Comparison of ENCODE assay signal across 13 cellular contexts in the genomic region with DNA sequence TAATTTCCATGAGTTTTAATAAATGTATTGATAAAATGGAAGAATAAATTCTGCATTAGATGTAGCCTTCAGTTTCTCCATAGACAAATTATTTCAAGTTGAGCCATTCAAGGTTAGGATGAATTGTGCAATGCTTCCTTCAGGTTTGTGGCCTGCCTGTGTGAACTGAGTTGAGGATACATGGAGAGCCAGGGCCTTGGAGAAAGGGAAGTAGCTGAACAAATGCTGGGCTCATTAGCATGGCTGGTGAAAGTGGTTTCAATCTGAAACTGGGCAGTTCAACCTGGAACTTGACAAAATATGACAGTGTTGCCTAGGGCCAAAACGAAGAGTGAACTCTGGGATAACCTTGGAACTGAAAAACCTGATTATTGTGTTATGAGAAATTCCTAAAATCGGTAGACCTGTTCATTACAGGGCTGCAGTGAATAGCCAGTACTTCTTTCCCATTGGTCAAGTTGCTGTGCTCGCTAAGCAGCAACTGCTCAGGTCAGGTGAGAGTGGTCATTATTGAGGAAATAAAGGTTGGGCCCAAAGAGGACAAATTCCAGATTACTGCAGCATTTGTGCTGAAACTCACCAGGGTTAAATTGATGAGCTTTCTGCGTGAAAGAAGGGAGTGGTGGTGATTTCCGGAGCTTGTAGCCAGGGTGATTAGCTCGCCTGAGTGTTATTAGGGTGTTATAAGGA. TPM values are rescaled to one million over a fixed set of nuclear protein-coding genes. Genes with fewer than 3 reads are reported as not detected.
DNase-seq lines count a peak whose midpoint lies in the region; ATAC-seq and TF ChIP-seq lines count a peak whose summit lies in the region.
"Had no signal": no experiment of that assay in that cellular context is flagged by ENCODE, and none has a peak within 500 bp of the region (broad histone marks: within the 10 kb centered on the region; RNA-seq: fewer than 3 reads in every experiment).

No MANE protein-coding gene starts in this region.

- peak overlapping the region in 48 of 59 donors; percentile 1 to 96 (median 63) for H3K27ac ChIP-seq in dorsolateral prefrontal cortex
- no peak overlapping the region for H3K27ac ChIP-seq in neural progenitor cell

- H3K9me3 ChIP-seq in neural progenitor cell (ENCODE audit: low read depth): no peaks in the 10 kb centered on the region

- no peak overlapping the region for H3K9ac ChIP-seq in neural progenitor cell

- H3K4me3 ChIP-seq in dorsolateral prefrontal cortex (peak overlapping the region in 5 of 59 donors; percentile 3 to 30 (median 8)), neural progenitor cell (no peak overlapping the region)

- peak; percentile 33 for DNase-seq in DMS153 treated with DMSO at 0.1 percent for 48 hours (lab: John Stamatoyannopoulos, UW; ENCODE audit: unreplicated experiment)
- peak; percentile 42 to 72 for DNase-seq in NOMO-1 (lab: John Stamatoyannopoulos, UW; ENCODE audit: unreplicated experiment in 2 of 2)
- no peak for DNase-seq in dorsolateral prefrontal cortex
- DNase-seq in neural progenitor cell (ENCODE audit: low spot score): no peak
- DNase-seq in activated CD4-positive, CD25-positive, alpha-beta regulatory T cell treated with anti-CD3 and anti-CD28 coated beads, Interleukin-2, amount 50 U/mL, for 72 hours: no peak
- no peak for DNase-seq in activated CD4-positive, alpha-beta T cell treated with anti-CD3 and anti-CD28 coated beads, Interleukin-2, amount 10 ng/mL, durations not matched to agents 7 days and 5 days
- DNase-seq: activated CD4-positive, alpha-beta memory T cell treated with anti-CD3 and anti-CD28 coated beads for 36 hours; activated naive CD4-positive, alpha-beta T cell treated with anti-CD3 and anti-CD28 coated beads for 36 hours; foreskin fibroblast; T-helper 17 cell had no signal

- peaks cover 4% of the 10 kb centered on the region for H3K27me3 Mint-ChIP-seq in neural progenitor cell (ENCODE audit: insufficient read depth, low read depth)
- H3K27me3 Mint-ChIP-seq in activated CD4-positive, alpha-beta T cell treated with anti-CD3 and anti-CD28 coated beads, Interleukin-2, amount 10 ng/mL, durations not matched to agents 7 days and 5 days: no peaks in the 10 kb centered on the region
- H3K27me3 Mint-ChIP-seq: activated CD4-positive, alpha-beta memory T cell treated with anti-CD3 and anti-CD28 coated beads for 36 hours; natural killer cell treated with Interleukin-12 subunit alpha and Interleukin-12 subunit beta and Interleukin-15 and Interleukin-18, amount 100 ng/mL, for 72 hours; T-helper 17 cell had no signal

- CTCF ChIA-PET in activated CD4-positive, alpha-beta T cell treated with anti-CD3 and anti-CD28 coated beads, Interleukin-2, amount 10 ng/mL, durations not matched to agents 7 days and 5 days (lab: Charles Lee): interaction anchor here (2.5 kb wide), 1 partner anchor 12 kb away, joined by 9 read pairs; a partner anchor contains a TSS

- H2AFZ ChIP-seq in neural progenitor cell (replicated peaks): peak overlapping the region; percentile 27

- H3K27ac Mint-ChIP-seq in neural progenitor cell: peak overlapping the region; percentile 35
- no peak overlapping the region for H3K27ac Mint-ChIP-seq in activated CD4-positive, alpha-beta T cell treated with anti-CD3 and anti-CD28 coated beads, Interleukin-2, amount 10 ng/mL, durations not matched to agents 7 days and 5 days
- H3K27ac Mint-ChIP-seq: activated CD4-positive, alpha-beta memory T cell treated with anti-CD3 and anti-CD28 coated beads for 36 hours; activated naive CD4-positive, alpha-beta T cell treated with anti-CD3 and anti-CD28 coated beads for 36 hours; natural killer cell treated with Interleukin-12 subunit alpha and Interleukin-12 subunit beta and Interleukin-15 and Interleukin-18, amount 100 ng/mL, for 72 hours; T-helper 17 cell had no signal

- no peaks in the 10 kb centered on the region for H3F3A ChIP-seq in neural progenitor cell (ENCODE audit: low read depth)

- H3K79me2 ChIP-seq in neural progenitor cell (ENCODE audit: low read depth): no peaks in the 10 kb centered on the region

- intact Hi-C loops in dorsolateral prefrontal cortex (cut with DNase I): no loop called here

- POLR2A ChIA-PET in activated CD4-positive, alpha-beta T cell treated with anti-CD3 and anti-CD28 coated beads, Interleukin-2, amount 10 ng/mL, durations not matched to agents 7 days and 5 days (lab: Charles Lee): no interaction called here

- peaks cover 7% of the 10 kb centered on the region for H3K4me1 Mint-ChIP-seq in neural progenitor cell
- H3K4me1 Mint-ChIP-seq in activated CD4-positive, alpha-beta T cell treated with anti-CD3 and anti-CD28 coated beads, Interleukin-2, amount 10 ng/mL, durations not matched to agents 7 days and 5 days: peaks cover 18% of the 10 kb centered on the region

- ATAC-seq in HG03571 (IDR thresholded peaks at IDR 0.05; ENCODE audit: unreplicated experiment) (no peak), GM21381 (IDR thresholded peaks at IDR 0.05; ENCODE audit: unreplicated experiment) (no peak)
- ATAC-seq: natural killer cell treated with Interleukin-12 subunit alpha and Interleukin-12 subunit beta and Interleukin-15 and Interleukin-18, amount 100 ng/mL, for 72 hours; T-helper 17 cell had no signal

- no peaks in the 10 kb centered on the region for H3K27me3 ChIP-seq in dorsolateral prefrontal cortex
- no peaks in the 10 kb centered on the region for H3K27me3 ChIP-seq in neural progenitor cell

- TF ChIP-seq CTCF in dorsolateral prefrontal cortex (IDR thresholded peaks at IDR 0.05 in 54 of 56, conservative IDR thresholded peaks at IDR 0.05 in 2 of 56; ENCODE audit: low read depth in 1 of 56, partially characterized antibody in 56 of 56) (no peak), neural progenitor cell (IDR thresholded peaks at IDR 0.05) (no peak)

- no peak overlapping the region for H3K4me3 Mint-ChIP-seq in neural progenitor cell
- no peak overlapping the region for H3K4me3 Mint-ChIP-seq in activated CD4-positive, alpha-beta T cell treated with anti-CD3 and anti-CD28 coated beads, Interleukin-2, amount 10 ng/mL, durations not matched to agents 7 days and 5 days
- H3K4me3 Mint-ChIP-seq: activated CD4-positive, alpha-beta memory T cell treated with anti-CD3 and anti-CD28 coated beads for 36 hours; activated naive CD4-positive, alpha-beta T cell treated with anti-CD3 and anti-CD28 coated beads for 36 hours; natural killer cell treated with Interleukin-12 subunit alpha and Interleukin-12 subunit beta and Interleukin-15 and Interleukin-18, amount 100 ng/mL, for 72 hours; T-helper 17 cell had no signal

- no peaks in the 10 kb centered on the region for H4K20me1 ChIP-seq in neural progenitor cell (ENCODE audit: low read depth)

- no peaks in the 10 kb centered on the region for H3K36me3 ChIP-seq in neural progenitor cell

- no peaks in the 10 kb centered on the region for H3K4me1 ChIP-seq in neural progenitor cell

- no peak overlapping the region for H3K4me2 ChIP-seq in neural progenitor cell

- no peaks in the 10 kb centered on the region for H3K9me3 Mint-ChIP-seq in neural progenitor cell
- H3K9me3 Mint-ChIP-seq in activated CD4-positive, alpha-beta T cell treated with anti-CD3 and anti-CD28 coated beads, Interleukin-2, amount 10 ng/mL, durations not matched to agents 7 days and 5 days: no peaks in the 10 kb centered on the region
- H3K9me3 Mint-ChIP-seq: activated CD4-positive, alpha-beta memory T cell treated with anti-CD3 and anti-CD28 coated beads for 36 hours; activated naive CD4-positive, alpha-beta T cell treated with anti-CD3 and anti-CD28 coated beads for 36 hours; natural killer cell treated with Interleukin-12 subunit alpha and Interleukin-12 subunit beta and Interleukin-15 and Interleukin-18, amount 100 ng/mL, for 72 hours had no signal

- H3K36me3 Mint-ChIP-seq in neural progenitor cell: no peaks in the 10 kb centered on the region
- H3K36me3 Mint-ChIP-seq in activated CD4-positive, alpha-beta T cell treated with anti-CD3 and anti-CD28 coated beads, Interleukin-2, amount 10 ng/mL, durations not matched to agents 7 days and 5 days (ENCODE audit: low read depth): no peaks in the 10 kb centered on the region
- H3K36me3 Mint-ChIP-seq: natural killer cell treated with Interleukin-12 subunit alpha and Interleukin-12 subunit beta and Interleukin-15 and Interleukin-18, amount 100 ng/mL, for 72 hours had no signal

RNA-seq across cellular contexts. Expression of a gene that starts 12.7 kb away (rescaled TPM):
- total RNA-seq in dorsolateral prefrontal cortex (10 to 100 TPM; 32.3 to 82.1 (median 48.4) TPM), neural progenitor cell (ENCODE audit: low replicate concordance) (0.50 and 1.6 TPM in 2 replicates)
- total RNA-seq in activated CD4-positive, alpha-beta T cell treated with anti-CD3 and anti-CD28 coated beads, Interleukin-2, amount 10 ng/mL, durations not matched to agents 7 days and 5 days: 1 to 10 TPM; 6.7 to 6.9 TPM

RNA-seq across cellular contexts. Expression of a gene that starts 36.5 kb away (rescaled TPM):
- total RNA-seq in dorsolateral prefrontal cortex (100 to 1,000 TPM in 4 of 120 experiments, 10 to 100 TPM in 116; 29.2 to 189 (median 49.2) TPM), neural progenitor cell (ENCODE audit: low replicate concordance) (33.0 and 38.8 TPM in 2 replicates)
- 10 to 100 TPM; 13.3 to 14.5 TPM for total RNA-seq in activated CD4-positive, alpha-beta T cell treated with anti-CD3 and anti-CD28 coated beads, Interleukin-2, amount 10 ng/mL, durations not matched to agents 7 days and 5 days

RNA-seq across cellular contexts. Expression of a gene that starts 52.0 kb away (rescaled TPM):
- total RNA-seq in dorsolateral prefrontal cortex (100 to 1,000 TPM in 107 of 120 experiments, 10 to 100 TPM in 13; 57.2 to 174 (median 137) TPM), neural progenitor cell (ENCODE audit: low replicate concordance) (0.25 and 0.37 TPM in 2 replicates)
- 10 to 100 TPM; 42.3 to 42.8 TPM for total RNA-seq in activated CD4-positive, alpha-beta T cell treated with anti-CD3 and anti-CD28 coated beads, Interleukin-2, amount 10 ng/mL, durations not matched to agents 7 days and 5 days

Comparison
In these comparisons a context has a peak if more than half of its experiments do, and no peak if none do; other contexts are left out.
1. DNase-seq: peak in DMS153 treated with DMSO at 0.1 percent for 48 hours (single experiment) and NOMO-1 (2 of 2); none in dorsolateral prefrontal cortex (0 of 10), neural progenitor cell (single experiment), activated CD4-positive, CD25-positive, alpha-beta regulatory T cell treated with anti-CD3 and anti-CD28 coated beads, Interleukin-2, amount 50 U/mL, for 72 hours (single experiment) and activated CD4-positive, alpha-beta T cell treated with anti-CD3 and anti-CD28 coated beads, Interleukin-2, amount 10 ng/mL, durations not matched to agents 7 days and 5 days (single experiment).
2. RNA of a gene that starts 12.7 kb away (total RNA-seq): 32.3 to 82.1 TPM in dorsolateral prefrontal cortex; 6.7 to 6.9 TPM in activated CD4-positive, alpha-beta T cell treated with anti-CD3 and anti-CD28 coated beads, Interleukin-2, amount 10 ng/mL, durations not matched to agents 7 days and 5 days and 0.50 to 1.6 TPM in neural progenitor cell; every median in the first group is over 4 times any median in the second.
3. RNA of a gene that starts 52.0 kb away (total RNA-seq): 57.2 to 174 TPM in dorsolateral prefrontal cortex and 42.3 to 42.8 TPM in activated CD4-positive, alpha-beta T cell treated with anti-CD3 and anti-CD28 coated beads, Interleukin-2, amount 10 ng/mL, durations not matched to agents 7 days and 5 days; 0.25 to 0.37 TPM in neural progenitor cell; every median in the first group is over 10 times any median in the second.